Comparison of ENCODE assay signal across 15 cellular contexts in the genomic region with DNA sequence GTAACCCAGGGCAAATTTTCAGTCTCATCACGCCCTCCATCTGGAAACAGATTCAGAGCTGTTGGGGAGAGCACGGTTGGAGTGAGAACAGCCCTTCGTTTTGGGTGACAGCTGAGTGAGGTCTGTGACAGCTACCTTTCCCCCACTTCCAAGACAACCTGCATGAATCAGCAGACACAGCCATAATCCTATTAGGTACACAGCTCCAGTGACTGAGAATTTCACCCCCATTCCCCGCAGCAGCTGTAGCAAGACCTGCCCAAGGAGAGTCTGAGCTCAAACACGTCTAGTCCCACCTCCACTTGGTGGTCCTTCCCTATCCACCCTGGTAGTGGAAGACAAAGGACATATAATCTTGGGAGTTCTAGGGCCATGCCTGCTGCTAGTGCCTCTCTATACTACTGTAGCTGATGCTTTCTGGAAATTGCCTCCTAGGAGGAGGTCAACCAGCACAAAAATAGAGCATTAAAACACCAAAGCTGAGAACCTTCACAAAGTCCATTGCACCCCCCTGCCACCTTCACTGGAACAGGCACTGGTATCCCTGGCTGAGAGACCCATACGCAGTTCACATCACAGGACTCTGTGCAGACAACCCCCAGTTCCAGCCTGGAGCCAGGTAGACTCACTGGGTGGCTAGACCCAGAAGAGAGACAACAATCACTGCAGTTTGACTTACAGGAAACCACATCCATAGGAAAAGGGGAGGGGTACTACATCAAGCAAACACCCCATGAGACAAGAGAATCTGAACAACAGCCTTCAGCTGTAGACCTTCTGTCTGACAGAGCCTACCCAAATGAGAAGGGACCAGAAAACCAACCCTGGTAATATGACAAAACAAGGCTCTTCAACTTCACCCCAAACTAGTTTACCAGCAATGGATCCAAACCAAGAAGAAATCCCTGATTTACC.
"Had no signal": no experiment of that assay in that cellular context is flagged by ENCODE, and none has a peak within 500 bp of the region (broad histone marks: within the 10 kb centered on the region; RNA-seq: fewer than 3 reads in every experiment).

No MANE protein-coding gene starts in this region.

- H3K27ac Mint-ChIP-seq: activated T-cell treated with anti-CD3 and anti-CD28 coated beads, Interleukin-2, amount 50 U/mL, for 72 hours; brain; natural killer cell treated with Interleukin-12 subunit alpha and Interleukin-12 subunit beta and Interleukin-15 and Interleukin-18, amount 100 ng/mL, for 72 hours; stimulated activated naive B cell treated with anti-CD40 and anti-IgM and Interleukin-4, amounts not matched to agents 10 μg/mL and 1 μg/mL and 100 μg/mL, for 72 hours had no signal

- ATAC-seq: activated CD4-positive, CD25-positive, alpha-beta regulatory T cell treated with anti-CD3 and anti-CD28 coated beads, Interleukin-2, amount 50 U/mL, for 24 hours; activated T-cell treated with anti-CD3 and anti-CD28 coated beads, Interleukin-2, amount 50 U/mL, for 72 hours; natural killer cell treated with Interleukin-12 subunit alpha and Interleukin-12 subunit beta and Interleukin-15 and Interleukin-18, amount 100 ng/mL, for 72 hours; stimulated activated naive B cell treated with anti-CD40 and anti-IgM and Interleukin-4, amounts not matched to agents 10 μg/mL and 1 μg/mL and 100 μg/mL, for 72 hours had no signal

- H2AFZ ChIP-seq: hepatocyte had no signal

- H3K27ac ChIP-seq: dorsolateral prefrontal cortex, hepatocyte, spleen, tibial artery had no signal

- H3K4me3 ChIP-seq: dorsolateral prefrontal cortex, hepatocyte, spleen, tibial artery had no signal

- H3K4me1 ChIP-seq: spleen, tibial artery had no signal

- H3K9me3 ChIP-seq: tibial artery had no signal

- H3K36me3 Mint-ChIP-seq: brain; natural killer cell treated with Interleukin-12 subunit alpha and Interleukin-12 subunit beta and Interleukin-15 and Interleukin-18, amount 100 ng/mL, for 72 hours; stimulated activated naive B cell treated with anti-CD40 and anti-IgM and Interleukin-4, amounts not matched to agents 10 μg/mL and 1 μg/mL and 100 μg/mL, for 72 hours had no signal

- H3K27me3 Mint-ChIP-seq: natural killer cell treated with Interleukin-12 subunit alpha and Interleukin-12 subunit beta and Interleukin-15 and Interleukin-18, amount 100 ng/mL, for 72 hours had no signal

- DNase-seq: activated CD8-positive, alpha-beta memory T cell treated with anti-CD3 and anti-CD28 coated beads for 24 hours; activated CD8-positive, alpha-beta memory T cell treated with anti-CD3 and anti-CD28 coated beads, Interleukin-2, amount 50 U/mL, for 48 hours; activated gamma-delta T cell treated with Interleukin-2 at 50 U/mL for 16 hours; activated T-cell treated with anti-CD3 and anti-CD28 coated beads, Interleukin-2, amount 50 U/mL, for 72 hours; dorsolateral prefrontal cortex; nucleus accumbens; spleen; stimulated activated CD4-positive, alpha-beta T cell treated with anti-CD3 and anti-CD28 coated beads, Interleukin-4, amount 100 ng/mL, for 4 hours; stimulated activated naive B cell treated with anti-CD40 and anti-IgM and Interleukin-4, amounts not matched to agents 10 μg/mL and 1 μg/mL and 100 μg/mL, for 72 hours; T1000; tibial artery had no signal

- H3K4me3 Mint-ChIP-seq: activated T-cell treated with anti-CD3 and anti-CD28 coated beads, Interleukin-2, amount 50 U/mL, for 72 hours; brain; natural killer cell treated with Interleukin-12 subunit alpha and Interleukin-12 subunit beta and Interleukin-15 and Interleukin-18, amount 100 ng/mL, for 72 hours; stimulated activated naive B cell treated with anti-CD40 and anti-IgM and Interleukin-4, amounts not matched to agents 10 μg/mL and 1 μg/mL and 100 μg/mL, for 72 hours had no signal

- H3K36me3 ChIP-seq: spleen, tibial artery had no signal

- H3K79me2 ChIP-seq: hepatocyte had no signal

- H3K4me2 ChIP-seq: hepatocyte had no signal

- H3K27me3 ChIP-seq: hepatocyte, spleen, tibial artery had no signal
